ENCODE assay signal across 8 cellular contexts in the genomic region with DNA sequence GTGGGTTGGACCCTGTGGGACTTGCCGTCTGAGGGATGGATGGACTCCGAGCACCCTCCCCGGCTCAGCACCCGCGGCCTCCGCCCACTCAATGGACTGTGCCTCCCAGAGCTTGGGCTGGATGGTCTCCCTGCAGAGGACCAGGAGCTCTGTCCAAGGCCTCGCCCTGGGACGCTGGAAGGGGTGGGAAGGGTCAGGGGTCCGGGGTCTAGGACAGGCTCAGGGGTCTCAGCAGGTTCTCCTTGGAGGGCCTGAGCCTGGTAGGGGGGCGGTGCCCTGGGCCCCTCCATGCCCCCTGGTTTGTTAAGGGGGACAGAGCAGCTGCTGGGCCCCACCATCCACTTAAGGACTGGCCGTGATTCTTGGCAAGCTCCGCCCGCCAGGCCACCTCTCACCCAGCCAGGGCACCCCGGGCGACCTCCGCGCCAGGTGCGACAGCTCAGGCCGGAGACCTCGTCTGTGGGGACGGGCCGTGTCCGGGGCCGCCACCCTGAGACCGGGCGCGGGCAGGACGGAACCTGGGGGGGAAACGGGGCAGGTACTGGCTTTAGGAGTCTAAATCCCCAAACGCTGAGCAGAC. TPM values are rescaled to one million over a fixed set of nuclear protein-coding genes. Genes with fewer than 3 reads are reported as not detected.
A peak's percentile ranks its signal among the peaks of the same experiment; 100 is the strongest.
DNase-seq lines count a peak whose midpoint lies in the region; ATAC-seq and TF ChIP-seq lines count a peak whose summit lies in the region.

No MANE protein-coding gene starts in this region.

- peak overlapping the region; percentile 82 for H3K4me3 ChIP-seq in naive thymus-derived CD4-positive, alpha-beta T cell (ENCODE audit: low read length)

- peaks cover 0 to 3% of the 10 kb centered on the region in 2 donors for H3K27me3 ChIP-seq in naive thymus-derived CD4-positive, alpha-beta T cell (ENCODE audit: control insufficient read depth in 2 of 2, insufficient read depth in 2 of 2, low read length in 2 of 2)

- in situ Hi-C loops in SK-MEL-5 (cut with HindIII; ENCODE audit: low pct_unique_long_range_greater_than_20kb, low sequenced_read_pairs) = no loop called here

- no peaks in the 10 kb centered on the region for H3K9me3 Mint-ChIP-seq in activated CD8-positive, alpha-beta memory T cell treated with anti-CD3 and anti-CD28 coated beads, Interleukin-2, amount 10 ng/mL, durations not matched to agents 7 days and 5 days (ENCODE audit: low read depth)
- H3K9me3 Mint-ChIP-seq in endothelial cell (ENCODE audit: unreplicated experiment) = no peaks in the 10 kb centered on the region
- no peaks in the 10 kb centered on the region for H3K9me3 Mint-ChIP-seq in naive thymus-derived CD4-positive, alpha-beta T cell

- peak overlapping the region; percentile 79 for H3K27ac Mint-ChIP-seq in activated CD8-positive, alpha-beta memory T cell treated with anti-CD3 and anti-CD28 coated beads, Interleukin-2, amount 10 ng/mL, durations not matched to agents 7 days and 5 days
- peak overlapping the region; percentile 22 for H3K27ac Mint-ChIP-seq in endothelial cell (ENCODE audit: unreplicated experiment)
- peak overlapping the region; percentile 73 to 92 (median 87) for H3K27ac Mint-ChIP-seq in naive thymus-derived CD4-positive, alpha-beta T cell

- POLR2A ChIA-PET in naive thymus-derived CD4-positive, alpha-beta T cell (lab: Charles Lee) = interaction anchor here (1.0 to 2.7 kb wide), 4 partner anchors 8 to 140 kb away, joined by 5 to 13 read pairs (median 6); a partner anchor contains a TSS

- CTCF ChIA-PET in activated CD8-positive, alpha-beta memory T cell treated with anti-CD3 and anti-CD28 coated beads, Interleukin-2, amount 10 ng/mL, durations not matched to agents 7 days and 5 days (lab: Charles Lee) = interaction anchor here (1.0 to 4.8 kb wide), 5 partner anchors 21 to 283 kb away, joined by 3 to 28 read pairs (median 7); no protein-coding TSS in a partner anchor
- CTCF ChIA-PET in naive thymus-derived CD4-positive, alpha-beta T cell (lab: Charles Lee) = interaction anchor here (0.9 to 1.4 kb wide), 2 partner anchors 26 to 284 kb away, joined by 3 to 7 read pairs; no protein-coding TSS in a partner anchor

- H3K4me1 ChIP-seq in naive thymus-derived CD4-positive, alpha-beta T cell (ENCODE audit: control insufficient read depth in 2 of 2, insufficient read depth in 2 of 2, low read length in 2 of 2) = peaks cover 14 to 18% of the 10 kb centered on the region in 2 donors

- peak overlapping the region; percentile 95 for H3K27ac ChIP-seq in naive thymus-derived CD4-positive, alpha-beta T cell (ENCODE audit: low read depth, low read length)

- peaks cover 0 to 10% (median 0%) of the 10 kb centered on the region in 3 experiments for H3K36me3 ChIP-seq in naive thymus-derived CD4-positive, alpha-beta T cell (ENCODE audit: control insufficient read depth in 2 of 3, insufficient read depth in 3 of 3, low read length in 3 of 3)

- H3K4me1 Mint-ChIP-seq in activated CD8-positive, alpha-beta memory T cell treated with anti-CD3 and anti-CD28 coated beads, Interleukin-2, amount 10 ng/mL, durations not matched to agents 7 days and 5 days = peaks cover 25% of the 10 kb centered on the region
- peaks cover 6% of the 10 kb centered on the region for H3K4me1 Mint-ChIP-seq in endothelial cell (ENCODE audit: unreplicated experiment)
- H3K4me1 Mint-ChIP-seq in naive thymus-derived CD4-positive, alpha-beta T cell = peaks cover 13 to 22% (median 19%) of the 10 kb centered on the region in 7 donors

- peak; percentile 51 for DNase-seq in activated CD8-positive, alpha-beta memory T cell treated with anti-CD3 and anti-CD28 coated beads, Interleukin-2, amount 10 ng/mL, durations not matched to agents 7 days and 5 days
- DNase-seq in activated CD8-positive, alpha-beta memory T cell treated with anti-CD3 and anti-CD28 coated beads, Interleukin-2, amount 50 U/mL, for 4 hours = no peak
- peak; percentile 16 for DNase-seq in SK-MEL-5 (ENCODE audit: low read depth, low spot score)
- DNase-seq in endothelial cell (ENCODE audit: low spot score) = no peak
- DNase-seq in naive thymus-derived CD4-positive, alpha-beta T cell = peak in 2 of 9 donors; percentile 30 to 43
- DNase-seq in NCI-H1048 (lab: John Stamatoyannopoulos, UW) = no peak
- no peak for DNase-seq in NCI-H2081 (lab: John Stamatoyannopoulos, UW)

- peak overlapping the region; percentile 75 for H3K4me3 Mint-ChIP-seq in activated CD8-positive, alpha-beta memory T cell treated with anti-CD3 and anti-CD28 coated beads, Interleukin-2, amount 10 ng/mL, durations not matched to agents 7 days and 5 days
- peak overlapping the region; percentile 65 for H3K4me3 Mint-ChIP-seq in endothelial cell (ENCODE audit: unreplicated experiment)
- peak overlapping the region; percentile 80 to 91 (median 84) for H3K4me3 Mint-ChIP-seq in naive thymus-derived CD4-positive, alpha-beta T cell

- H3K36me3 Mint-ChIP-seq in activated CD8-positive, alpha-beta memory T cell treated with anti-CD3 and anti-CD28 coated beads, Interleukin-2, amount 10 ng/mL, durations not matched to agents 7 days and 5 days = peaks cover 5% of the 10 kb centered on the region
- H3K36me3 Mint-ChIP-seq in endothelial cell (ENCODE audit: low read depth, unreplicated experiment) = peaks cover 4% of the 10 kb centered on the region
- H3K36me3 Mint-ChIP-seq in naive thymus-derived CD4-positive, alpha-beta T cell = peaks cover 0 to 5% (median 3%) of the 10 kb centered on the region in 5 donors

- intact Hi-C loops in naive thymus-derived CD4-positive, alpha-beta T cell (cut with micrococcal nuclease) = loop anchor here (2.0 to 5.0 kb wide), 3 partner anchors 25 to 915 kb away; a partner anchor contains a TSS

- no peaks in the 10 kb centered on the region for H3K9me3 ChIP-seq in naive thymus-derived CD4-positive, alpha-beta T cell (ENCODE audit: control insufficient read depth in 2 of 3, low read length in 3 of 3)

- peaks cover 5% of the 10 kb centered on the region for H3K27me3 Mint-ChIP-seq in activated CD8-positive, alpha-beta memory T cell treated with anti-CD3 and anti-CD28 coated beads, Interleukin-2, amount 10 ng/mL, durations not matched to agents 7 days and 5 days
- peaks cover 10% of the 10 kb centered on the region for H3K27me3 Mint-ChIP-seq in endothelial cell (ENCODE audit: unreplicated experiment)
- H3K27me3 Mint-ChIP-seq in naive thymus-derived CD4-positive, alpha-beta T cell = peaks cover 0 to 8% (median 3%) of the 10 kb centered on the region in 5 donors

- TF ChIP-seq CTCF in endothelial cell (IDR thresholded peaks at IDR 0.05; ENCODE audit: unreplicated experiment) = no peak

- ATAC-seq in activated CD8-positive, alpha-beta memory T cell treated with anti-CD3 and anti-CD28 coated beads, Interleukin-2, amount 10 ng/mL, durations not matched to agents 7 days and 5 days = peak; percentile 21
- ATAC-seq in HG02884 (IDR thresholded peaks at IDR 0.05; ENCODE audit: unreplicated experiment) = peak; percentile 5
- ATAC-seq in naive thymus-derived CD4-positive, alpha-beta T cell = no peak

RNA-seq across cellular contexts. Expression of a gene that starts 29.2 kb away (rescaled TPM):
- total RNA-seq in activated CD8-positive, alpha-beta memory T cell treated with anti-CD3 and anti-CD28 coated beads, Interleukin-2, amount 10 ng/mL, durations not matched to agents 7 days and 5 days = 10 to 100 TPM; 68.2 to 71.2 TPM
- total RNA-seq in SK-MEL-5 (2014; rRNA removed; shearing (Covaris generic)) = 49.2 and 50.2 TPM in 2 replicates
- 43.7 and 49.3 TPM in 2 replicates for polyA plus RNA-seq in SK-MEL-5 (2015; cell fraction: cytosol; rRNA removed)
- 83.3 and 108 TPM in 2 replicates for polyA plus RNA-seq in SK-MEL-5 (2015; cell fraction: nucleus; rRNA removed)
- 43.9 TPM for total RNA-seq in endothelial cell (ENCODE audit: unreplicated experiment)
- total RNA-seq in naive thymus-derived CD4-positive, alpha-beta T cell = 100 to 1,000 TPM in 1 of 5 experiments, 10 to 100 TPM in 4; 79.1 to 105 (median 89.8) TPM
- polyA plus RNA-seq in naive thymus-derived CD4-positive, alpha-beta T cell = 10 to 100 TPM; 44.3 to 47.5 TPM

RNA-seq across cellular contexts. Expression of a gene that starts 52.1 kb away (rescaled TPM):
- 1 to 10 TPM; 1.3 to 1.7 TPM for total RNA-seq in activated CD8-positive, alpha-beta memory T cell treated with anti-CD3 and anti-CD28 coated beads, Interleukin-2, amount 10 ng/mL, durations not matched to agents 7 days and 5 days
- 2.9 and 3.3 TPM in 2 replicates for total RNA-seq in SK-MEL-5 (2014; rRNA removed; shearing (Covaris generic))
- polyA plus RNA-seq in SK-MEL-5 (2015; cell fraction: cytosol; rRNA removed) = 7.1 and 7.3 TPM in 2 replicates
- 16.3 and 17.3 TPM in 2 replicates for polyA plus RNA-seq in SK-MEL-5 (2015; cell fraction: nucleus; rRNA removed)
- 1.1 TPM for total RNA-seq in endothelial cell (ENCODE audit: unreplicated experiment)
- 1 to 10 TPM; 1.5 to 3.4 (median 2.4) TPM for total RNA-seq in naive thymus-derived CD4-positive, alpha-beta T cell
- 1 to 10 TPM; 3.4 to 5.5 TPM for polyA plus RNA-seq in naive thymus-derived CD4-positive, alpha-beta T cell

Comparison
In these comparisons a context has a peak if more than half of its experiments do, and no peak if none do; other contexts are left out.
1. DNase-seq: peak in activated CD8-positive, alpha-beta memory T cell treated with anti-CD3 and anti-CD28 coated beads, Interleukin-2, amount 10 ng/mL, durations not matched to agents 7 days and 5 days (single experiment) and SK-MEL-5 (single experiment); none in activated CD8-positive, alpha-beta memory T cell treated with anti-CD3 and anti-CD28 coated beads, Interleukin-2, amount 50 U/mL, for 4 hours (single experiment), endothelial cell (single experiment), NCI-H1048 (single experiment) and NCI-H2081 (0 of 2).
2. H3K27ac Mint-ChIP-seq: peak in every context shown above with its lines; median percentile 87 in naive thymus-derived CD4-positive, alpha-beta T cell; 79 in activated CD8-positive, alpha-beta memory T cell treated with anti-CD3 and anti-CD28 coated beads, Interleukin-2, amount 10 ng/mL, durations not matched to agents 7 days and 5 days; 22 in endothelial cell.
3. Peak in every context shown above with its lines, with median percentiles within 50 percentile points of each other: H3K4me3 Mint-ChIP-seq.